ENCODE assay signal across 1 cellular context in genomic region chr6:82385102-82385501, GRCh38.
TF ChIP-seq lines count a peak whose summit lies in the region.

No MANE protein-coding gene starts in this region.

TF ChIP-seq in WTC11, 78 proteins besides CTCF, POLR2A, EP300 and RAD21:
- TF ChIP-seq TEAD1 (CRISPR knock-in tag; IDR thresholded peaks at IDR 0.05): no peak
- no peak for TF ChIP-seq ZBTB21 (CRISPR knock-in tag; IDR thresholded peaks at IDR 0.05; ENCODE audit: borderline replicate concordance)
- no peak for TF ChIP-seq ATF3 (CRISPR knock-in tag; conservative IDR thresholded peaks at IDR 0.05)
- TF ChIP-seq GTF2I (CRISPR knock-in tag; conservative IDR thresholded peaks at IDR 0.05): no peak
- TF ChIP-seq RELA (CRISPR knock-in tag; IDR thresholded peaks at IDR 0.05; ENCODE audit: borderline replicate concordance): no peak
- TF ChIP-seq FOXP4 (CRISPR knock-in tag; IDR thresholded peaks at IDR 0.05): no peak
- TF ChIP-seq ZNF416 (CRISPR knock-in tag; IDR thresholded peaks at IDR 0.05): no peak
- no peak for TF ChIP-seq SMAD4 (CRISPR knock-in tag; IDR thresholded peaks at IDR 0.05)
- TF ChIP-seq FOXK1 (CRISPR knock-in tag; IDR thresholded peaks at IDR 0.05): no peak
- no peak for TF ChIP-seq HMGA2 (CRISPR knock-in tag; IDR thresholded peaks at IDR 0.05)
- TF ChIP-seq ZBTB43 (CRISPR knock-in tag; IDR thresholded peaks at IDR 0.05): no peak
